In genomic region chr19:33438987-33439781, GRCh38 we compare ENCODE assay signal across 18 cellular contexts.
DNase-seq lines count a peak whose midpoint lies in the region; ATAC-seq and TF ChIP-seq lines count a peak whose summit lies in the region.
"Had no signal": no experiment of that assay in that cellular context is flagged by ENCODE, and none has a peak within 500 bp of the region (broad histone marks: within the 10 kb centered on the region; RNA-seq: fewer than 3 reads in every experiment).

No MANE protein-coding gene starts in this region.

- peak overlapping the region; percentile 75 for H2AK5ac ChIP-seq in neuronal stem cell (ENCODE audit: low read depth, low read length)

- peaks cover 7 to 8% of the 10 kb centered on the region in 2 donors for H3K4me1 ChIP-seq in neuronal stem cell (ENCODE audit: control insufficient read depth in 2 of 2, insufficient read depth in 1 of 2, low read depth in 1 of 2, low read length in 2 of 2)

- H3K4me1 Mint-ChIP-seq in natural killer cell treated with Interleukin-12 subunit alpha and Interleukin-12 subunit beta and Interleukin-15 and Interleukin-18, amount 100 ng/mL, for 72 hours (ENCODE audit: low read depth in 2 of 2), result peaks cover 15 to 20% of the 10 kb centered on the region in 2 donors
- H3K4me1 Mint-ChIP-seq in natural killer cell (peaks cover 14 to 18% of the 10 kb centered on the region in 2 donors), glutamatergic neuron (ENCODE audit: low read depth, unreplicated experiment) (peaks cover 14% of the 10 kb centered on the region)
- H3K4me1 Mint-ChIP-seq: B cell, IgD-negative memory B cell had no signal

- no peak for TF ChIP-seq CTCF in natural killer cell (IDR thresholded peaks at IDR 0.05)
- no peak for TF ChIP-seq CTCF in glutamatergic neuron (IDR thresholded peaks at IDR 0.05; ENCODE audit: partially characterized antibody, unreplicated experiment)

- no CpG with 5 or more reads among the region's 16 CpGs for WGBS in neuronal stem cell (ENCODE audit: extremely low coverage in 2 of 2, insufficient read length in 2 of 2, insufficient replicate concordance in 1 of 2), 2 donors

- no peak overlapping the region for H3K23ac ChIP-seq in neuronal stem cell (ENCODE audit: low read depth, low read length, poor library complexity)

- H4K91ac ChIP-seq in neuronal stem cell (ENCODE audit: low read depth, low read length, poor library complexity), result no peak overlapping the region

- no peak overlapping the region for H3K4me3 ChIP-seq in neuronal stem cell (ENCODE audit: low read length in 2 of 2)
- H3K4me3 ChIP-seq: GM12878 had no signal

- no peak overlapping the region for H3K4me3 Mint-ChIP-seq in natural killer cell treated with Interleukin-12 subunit alpha and Interleukin-12 subunit beta and Interleukin-15 and Interleukin-18, amount 100 ng/mL, for 72 hours
- H3K4me3 Mint-ChIP-seq in natural killer cell (no peak overlapping the region), glutamatergic neuron (ENCODE audit: unreplicated experiment) (no peak overlapping the region)
- H3K4me3 Mint-ChIP-seq: B cell; CD4-positive, alpha-beta memory T cell; IgD-negative memory B cell had no signal

- H3K18ac ChIP-seq in neuronal stem cell (ENCODE audit: low read length), result peak overlapping the region; percentile 64

- intact Hi-C loops in natural killer cell (cut with micrococcal nuclease), result no loop called here

- DNase-seq in natural killer cell treated with Interleukin-12 subunit alpha and Interleukin-12 subunit beta and Interleukin-15 and Interleukin-18, amount 100 ng/mL, for 72 hours (ENCODE audit: low spot score), result peak; percentile 56
- DNase-seq in natural killer cell, result no peak
- DNase-seq in glutamatergic neuron, result peak; percentile 4
- DNase-seq in neuronal stem cell (ENCODE audit: low spot score), result no peak
- DNase-seq in NCI-H146 (lab: John Stamatoyannopoulos, UW), result no peak
- DNase-seq: CD4-positive, alpha-beta memory T cell; DMS79; HCEC 1CT; NCI-H1417 treated with DMSO at 0.1 percent for 48 hours; NCI-H2081 treated with DMSO at 0.1 percent for 48 hours; NCI-H226; NCI-H526 treated with DMSO at 0.1 percent for 48 hours; SHP77 treated with DMSO at 0.1 percent for 48 hours had no signal

- no peaks in the 10 kb centered on the region for H3K27me3 Mint-ChIP-seq in natural killer cell treated with Interleukin-12 subunit alpha and Interleukin-12 subunit beta and Interleukin-15 and Interleukin-18, amount 100 ng/mL, for 72 hours
- H3K27me3 Mint-ChIP-seq in natural killer cell (ENCODE audit: low read depth in 2 of 2) (no peaks in the 10 kb centered on the region), glutamatergic neuron (ENCODE audit: unreplicated experiment) (peaks cover 7% of the 10 kb centered on the region)
- H3K27me3 Mint-ChIP-seq: B cell; CD4-positive, alpha-beta memory T cell; IgD-negative memory B cell had no signal

- H3K9me3 Mint-ChIP-seq in natural killer cell treated with Interleukin-12 subunit alpha and Interleukin-12 subunit beta and Interleukin-15 and Interleukin-18, amount 100 ng/mL, for 72 hours, result no peaks in the 10 kb centered on the region
- H3K9me3 Mint-ChIP-seq in natural killer cell (no peaks in the 10 kb centered on the region), glutamatergic neuron (ENCODE audit: unreplicated experiment) (peaks cover 13% of the 10 kb centered on the region)
- H3K9me3 Mint-ChIP-seq: CD4-positive, alpha-beta memory T cell; IgD-negative memory B cell had no signal

- peak overlapping the region; percentile 41 for H2BK12ac ChIP-seq in neuronal stem cell (ENCODE audit: low read length)

- H3K36me3 Mint-ChIP-seq in natural killer cell treated with Interleukin-12 subunit alpha and Interleukin-12 subunit beta and Interleukin-15 and Interleukin-18, amount 100 ng/mL, for 72 hours, result no peaks in the 10 kb centered on the region
- H3K36me3 Mint-ChIP-seq in natural killer cell (no peaks in the 10 kb centered on the region), glutamatergic neuron (ENCODE audit: unreplicated experiment) (peaks cover 4% of the 10 kb centered on the region)

- no peak overlapping the region for H4K8ac ChIP-seq in neuronal stem cell (ENCODE audit: low read depth, low read length)

- peak overlapping the region; percentile 56 for H3K14ac ChIP-seq in neuronal stem cell (ENCODE audit: low read length)

- H3K27ac Mint-ChIP-seq in natural killer cell treated with Interleukin-12 subunit alpha and Interleukin-12 subunit beta and Interleukin-15 and Interleukin-18, amount 100 ng/mL, for 72 hours, result no peak overlapping the region
- no peak overlapping the region for H3K27ac Mint-ChIP-seq in natural killer cell
- no peak overlapping the region for H3K27ac Mint-ChIP-seq in glutamatergic neuron (ENCODE audit: unreplicated experiment)
- H3K27ac Mint-ChIP-seq: B cell; CD4-positive, alpha-beta memory T cell; IgD-negative memory B cell had no signal

- peak overlapping the region; percentile 37 for H3K4ac ChIP-seq in neuronal stem cell (ENCODE audit: low read length)

- H2AFZ ChIP-seq in neuronal stem cell (ENCODE audit: low read length), result no peak overlapping the region

- H3K9me3 ChIP-seq in neuronal stem cell (replicated peaks in 1 of 2; ENCODE audit: control insufficient read depth in 2 of 2, insufficient read depth in 1 of 2, low read depth in 1 of 2, low read length in 2 of 2), result peaks cover 0 to 6% of the 10 kb centered on the region in 2 donors

- H3K79me1 ChIP-seq in neuronal stem cell (ENCODE audit: low read depth, low read length), result no peaks in the 10 kb centered on the region

- H3K4me2 ChIP-seq in neuronal stem cell (ENCODE audit: insufficient read depth, low read length, poor library complexity, severe bottlenecking), result no peak overlapping the region

- H2BK120ac ChIP-seq in neuronal stem cell (ENCODE audit: low read depth, low read length), result no peak overlapping the region

- no peak overlapping the region for H2BK15ac ChIP-seq in neuronal stem cell (ENCODE audit: low read length)

- peaks cover 0 to 4% of the 10 kb centered on the region in 2 donors for H3K36me3 ChIP-seq in neuronal stem cell (replicated peaks in 1 of 2; ENCODE audit: control insufficient read depth in 2 of 2, insufficient read depth in 2 of 2, low read length in 2 of 2)

- no peak overlapping the region for H3K27ac ChIP-seq in neuronal stem cell (replicated peaks; ENCODE audit: low read length)

- ATAC-seq in natural killer cell treated with Interleukin-12 subunit alpha and Interleukin-12 subunit beta and Interleukin-15 and Interleukin-18, amount 100 ng/mL, for 72 hours, result no peak
- ATAC-seq in natural killer cell (no peak), esophagus mucosa (no peak), HG03139 (IDR thresholded peaks at IDR 0.05; ENCODE audit: unreplicated experiment) (no peak)
- ATAC-seq: GM12878 had no signal

- no peak overlapping the region for H3K9ac ChIP-seq in neuronal stem cell (ENCODE audit: low read depth, low read length, poor library complexity)

- H2BK5ac ChIP-seq in neuronal stem cell (ENCODE audit: low read length), result no peak overlapping the region

- no peaks in the 10 kb centered on the region for H3K27me3 ChIP-seq in neuronal stem cell (ENCODE audit: control insufficient read depth in 3 of 3, insufficient read depth in 3 of 3, low read depth in 1 of 3, low read length in 3 of 3)

Comparison
In these comparisons a context has a peak if more than half of its experiments do, and no peak if none do; other contexts are left out.
1. DNase-seq: peak in natural killer cell treated with Interleukin-12 subunit alpha and Interleukin-12 subunit beta and Interleukin-15 and Interleukin-18, amount 100 ng/mL, for 72 hours (single experiment) and glutamatergic neuron (single experiment); none in natural killer cell (single experiment), neuronal stem cell (single experiment) and NCI-H146 (single experiment).